Comparison of ENCODE assay signal across 8 cellular contexts in the genomic region with DNA sequence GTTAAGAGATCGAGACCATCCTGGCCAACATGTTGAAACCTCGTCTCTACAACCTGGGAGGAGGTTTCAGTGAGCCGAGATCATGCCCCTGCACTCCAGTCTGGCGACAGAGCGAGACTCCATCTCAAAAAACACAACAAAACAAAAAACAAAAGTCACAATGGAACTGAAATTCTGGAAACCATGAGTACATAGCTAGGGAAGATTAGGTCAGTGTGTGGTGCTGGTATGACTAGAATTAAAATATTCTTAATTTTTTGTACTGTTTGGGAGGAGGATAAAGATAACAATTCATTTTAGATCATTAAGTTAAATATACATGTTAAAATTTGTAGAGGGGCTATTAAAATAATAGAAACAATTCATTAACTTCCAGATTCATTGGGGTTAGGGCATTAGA.
"Had no signal": no experiment of that assay in that cellular context is flagged by ENCODE, and none has a peak within 500 bp of the region (broad histone marks: within the 10 kb centered on the region; RNA-seq: fewer than 3 reads in every experiment).

No MANE protein-coding gene starts in this region.

- H3K4me3 Mint-ChIP-seq: activated naive CD4-positive, alpha-beta T cell treated with anti-CD3 and anti-CD28 coated beads, Interleukin-2, amount 50 U/mL, for 24 hours; nephron had no signal

- DNase-seq: activated CD4-positive, alpha-beta T cell treated with anti-CD3 and anti-CD28 coated beads for 48 hours; activated CD8-positive, alpha-beta memory T cell treated with anti-CD3 and anti-CD28 coated beads for 24 hours; activated effector memory CD4-positive, alpha-beta T cell treated with Interleukin-2 at 50 U/mL for 16 hours; head of caudate nucleus; stimulated activated CD4-positive, alpha-beta T cell treated with anti-CD3 and anti-CD28 coated beads, Interleukin-4, amount 100 ng/mL, for 4 hours had no signal

- H3K27me3 Mint-ChIP-seq: activated naive CD4-positive, alpha-beta T cell treated with anti-CD3 and anti-CD28 coated beads, Interleukin-2, amount 50 U/mL, for 24 hours had no signal

- H3K27ac Mint-ChIP-seq: nephron had no signal

- ATAC-seq: left lobe of liver had no signal

- H3K9me3 Mint-ChIP-seq: activated naive CD4-positive, alpha-beta T cell treated with anti-CD3 and anti-CD28 coated beads, Interleukin-2, amount 50 U/mL, for 24 hours had no signal
